Comparison of ENCODE assay signal across 9 cellular contexts in the genomic region with DNA sequence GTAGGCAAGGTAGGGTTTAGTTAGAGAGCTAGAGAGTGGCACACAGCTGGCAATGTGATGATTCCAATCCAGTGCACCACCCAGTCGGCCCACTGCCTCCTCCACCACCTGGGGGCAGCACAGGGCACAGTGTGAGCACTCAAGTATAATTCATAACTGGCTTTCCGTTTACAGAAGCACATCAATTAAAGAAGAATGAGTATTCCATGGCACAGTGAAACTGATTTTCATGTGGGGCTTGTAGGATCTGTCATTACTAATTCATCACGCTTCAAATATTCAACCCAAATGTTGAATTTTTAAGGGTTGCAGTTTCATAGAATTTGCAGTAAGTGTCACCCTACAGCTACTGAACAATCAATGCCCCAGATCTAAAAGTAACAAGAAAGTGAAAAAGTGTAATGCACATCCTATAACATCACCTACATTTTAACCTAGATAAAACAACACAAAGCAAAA.
DNase-seq lines count a peak whose midpoint lies in the region; ATAC-seq and TF ChIP-seq lines count a peak whose summit lies in the region.
"Had no signal": no experiment of that assay in that cellular context is flagged by ENCODE, and none has a peak within 500 bp of the region (broad histone marks: within the 10 kb centered on the region; RNA-seq: fewer than 3 reads in every experiment).

No MANE protein-coding gene starts in this region.

- POLR2A ChIA-PET in PC-9 (lab: Charles Lee; ENCODE audit: unreplicated experiment), result no interaction called here

- no peaks in the 10 kb centered on the region for H3K27me3 ChIP-seq in PC-9 (ENCODE audit: insufficient read depth, low read depth)
- no peaks in the 10 kb centered on the region for H3K27me3 ChIP-seq in osteoblast (ENCODE audit: insufficient read depth, low read length)
- no peaks in the 10 kb centered on the region for H3K27me3 ChIP-seq in thoracic aorta (replicated peaks; ENCODE audit: insufficient read depth)

- intact Hi-C loops in PC-9 (cut with micrococcal nuclease; ENCODE audit: unreplicated experiment), result loop anchor here (1.0 to 10.0 kb wide), 9 partner anchors 150 to 1530 kb away; a partner anchor contains a TSS

- H2AFZ ChIP-seq in PC-9, result no peak overlapping the region
- H2AFZ ChIP-seq in osteoblast (ENCODE audit: low read length), result no peak overlapping the region

- H3K4me1 ChIP-seq in PC-9 (replicated peaks; ENCODE audit: insufficient read depth) (no peaks in the 10 kb centered on the region), osteoblast (ENCODE audit: insufficient read depth, low read length) (no peaks in the 10 kb centered on the region), thoracic aorta (ENCODE audit: control insufficient read depth in 1 of 2, low read depth in 2 of 2) (no peaks in the 10 kb centered on the region)

- H4K20me1 ChIP-seq in PC-9 (ENCODE audit: insufficient read depth), result no peaks in the 10 kb centered on the region
- no peaks in the 10 kb centered on the region for H4K20me1 ChIP-seq in osteoblast (ENCODE audit: insufficient read depth, low read length)

- no peaks in the 10 kb centered on the region for H3K9me3 Mint-ChIP-seq in activated T-cell treated with anti-CD3 and anti-CD28 coated beads, Interleukin-2, amount 50 U/mL, for 72 hours
- H3K9me3 Mint-ChIP-seq: dendritic cell treated with granulocyte-macrophage colony-stimulating factor and Interleukin-4, amounts not matched to agents 40 ng/mL and 50 ng/mL, for 4 days had no signal

- CTCF ChIA-PET in PC-9 (lab: Charles Lee), result interaction anchor here (0.6 to 4.9 kb wide), 9 partner anchors 48 to 606 kb away, joined by 3 to 23 read pairs (median 5); a partner anchor contains a TSS

- no TSS peak for BruUV-seq in PC-9 (replicated peaks; lab: Mats Ljungman, UMichigan)

- no peaks in the 10 kb centered on the region for H3K9me2 ChIP-seq in PC-9 (ENCODE audit: insufficient read depth)

- peaks cover 12% of the 10 kb centered on the region for H3K27me3 Mint-ChIP-seq in activated T-cell treated with anti-CD3 and anti-CD28 coated beads, Interleukin-2, amount 50 U/mL, for 72 hours (ENCODE audit: low read depth)

- TF ChIP-seq CTCF in PC-9 (conservative IDR thresholded peaks at IDR 0.05) (peak; percentile 83), fibroblast of villous mesenchyme (IDR thresholded peaks at IDR 0.05; ENCODE audit: insufficient read depth, low read depth, low read length) (peak; percentile 92), osteoblast (IDR thresholded peaks at IDR 0.05; ENCODE audit: extremely low read depth, low read depth, low read length) (peak; percentile 95), thoracic aorta (IDR thresholded peaks at IDR 0.05) (peak; percentile 79)

- ATAC-seq in GM21360 (IDR thresholded peaks at IDR 0.05; ENCODE audit: unreplicated experiment) (peak; percentile 73), thoracic aorta (ENCODE audit: insufficient number of reproducible peaks, low FRiP score, low read depth) (no peak)
- ATAC-seq in activated T-cell treated with anti-CD3 and anti-CD28 coated beads, Interleukin-2, amount 50 U/mL, for 72 hours (replicated peaks in 1 of 2), result peak; percentile 88 to 89

- H3K27ac ChIP-seq in PC-9, result no peak overlapping the region
- H3K27ac ChIP-seq in osteoblast (ENCODE audit: low read depth, low read length), result no peak overlapping the region
- no peak overlapping the region for H3K27ac ChIP-seq in thoracic aorta

- H3K4me3 ChIP-seq in PC-9 (no peak overlapping the region), fibroblast of villous mesenchyme (ENCODE audit: low read depth, low read length) (no peak overlapping the region), osteoblast (ENCODE audit: insufficient read depth, low read length) (no peak overlapping the region), thoracic aorta (no peak overlapping the region)

- DNase-seq in D341Med (ENCODE audit: low spot score) (peak; percentile 80), HT-29 (ENCODE audit: low spot score) (peak; percentile 85), PC-9 (peak in 1 of 2 experiments; percentile 66), fibroblast of villous mesenchyme (ENCODE audit: low read depth) (peak; percentile 38), osteoblast (ENCODE audit: insufficient read length, low spot score, missing footprints) (peak; percentile 76), thoracic aorta (ENCODE audit: low spot score) (peak; percentile 9)
- DNase-seq in activated T-cell treated with anti-CD3 and anti-CD28 coated beads, Interleukin-2, amount 50 U/mL, for 72 hours, result peak; percentile 80 to 82

- no peaks in the 10 kb centered on the region for H3F3A ChIP-seq in PC-9 (ENCODE audit: insufficient read depth, low read depth)

- H3K27ac Mint-ChIP-seq in activated T-cell treated with anti-CD3 and anti-CD28 coated beads, Interleukin-2, amount 50 U/mL, for 72 hours, result no peak overlapping the region
- H3K27ac Mint-ChIP-seq: dendritic cell treated with granulocyte-macrophage colony-stimulating factor and Interleukin-4, amounts not matched to agents 40 ng/mL and 50 ng/mL, for 4 days had no signal

- no peaks in the 10 kb centered on the region for H3K9me3 ChIP-seq in PC-9 (ENCODE audit: insufficient read depth, low read depth)
- no peaks in the 10 kb centered on the region for H3K9me3 ChIP-seq in osteoblast (ENCODE audit: low read depth, low read length)
- no peaks in the 10 kb centered on the region for H3K9me3 ChIP-seq in thoracic aorta

- H3K79me2 ChIP-seq in PC-9 (ENCODE audit: low read depth), result no peaks in the 10 kb centered on the region
- no peaks in the 10 kb centered on the region for H3K79me2 ChIP-seq in osteoblast (ENCODE audit: insufficient read depth, low read length)

- no peak overlapping the region for H3K4me3 Mint-ChIP-seq in activated T-cell treated with anti-CD3 and anti-CD28 coated beads, Interleukin-2, amount 50 U/mL, for 72 hours
- H3K4me3 Mint-ChIP-seq: dendritic cell treated with granulocyte-macrophage colony-stimulating factor and Interleukin-4, amounts not matched to agents 40 ng/mL and 50 ng/mL, for 4 days had no signal

- H3K36me3 ChIP-seq in PC-9 (ENCODE audit: low read depth) (no peaks in the 10 kb centered on the region), osteoblast (ENCODE audit: insufficient read depth, low read length) (no peaks in the 10 kb centered on the region), thoracic aorta (no peaks in the 10 kb centered on the region)

- H3K4me2 ChIP-seq in PC-9 (no peak overlapping the region), osteoblast (ENCODE audit: insufficient read depth, low read length) (no peak overlapping the region)

- no peaks in the 10 kb centered on the region for H3K4me1 Mint-ChIP-seq in activated T-cell treated with anti-CD3 and anti-CD28 coated beads, Interleukin-2, amount 50 U/mL, for 72 hours (ENCODE audit: low read depth)

- no peaks in the 10 kb centered on the region for H3K36me3 Mint-ChIP-seq in activated T-cell treated with anti-CD3 and anti-CD28 coated beads, Interleukin-2, amount 50 U/mL, for 72 hours (ENCODE audit: insufficient read depth in 2 of 2)
